In the genomic region with DNA sequence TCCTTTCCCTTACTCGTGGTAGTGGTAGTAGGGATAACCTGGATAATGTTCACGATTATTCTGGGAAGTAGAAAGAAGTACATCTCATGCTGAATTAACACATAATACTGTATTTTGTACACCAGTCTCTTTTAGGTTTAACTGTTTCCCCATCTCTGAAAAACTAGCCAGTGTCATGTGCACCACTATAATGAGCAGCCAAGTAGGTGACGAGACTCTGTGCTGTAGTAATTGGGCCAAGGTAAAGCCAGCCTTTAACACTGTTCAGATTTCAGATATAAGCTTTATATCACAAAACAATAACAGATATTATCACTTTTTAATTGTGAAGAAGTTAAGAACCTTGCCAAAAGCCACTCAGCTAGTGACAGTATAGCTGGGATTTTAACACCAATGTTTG, we compare ENCODE assay signal across 33 cellular contexts.
"Had no signal": no experiment of that assay in that cellular context is flagged by ENCODE, and none has a peak within 500 bp of the region (broad histone marks: within the 10 kb centered on the region; RNA-seq: fewer than 3 reads in every experiment).

No MANE protein-coding gene starts in this region.

- H3K27ac ChIP-seq: adrenal gland, ascending aorta, body of pancreas, brain microvascular endothelial cell, breast epithelium, cardiac muscle cell had no signal

- H3K27me3 ChIP-seq: adrenal gland, ascending aorta, body of pancreas, brain microvascular endothelial cell, breast epithelium, cardiac muscle cell had no signal

- H3K4me3 ChIP-seq: adrenal gland, ascending aorta, body of pancreas, breast epithelium, cardiac muscle cell had no signal

- DNase-seq: activated effector memory CD4-positive, alpha-beta T cell treated with anti-CD3 and anti-CD28 coated beads, Interleukin-2, amount 50 U/mL, for 16 hours; activated effector memory CD4-positive, alpha-beta T cell treated with Interleukin-2 at 50 U/mL for 16 hours; activated gamma-delta T cell; activated gamma-delta T cell treated with Interleukin-2 at 50 U/mL for 16 hours; activated naive CD4-positive, alpha-beta T cell; activated naive CD4-positive, alpha-beta T cell treated with anti-CD3 and anti-CD28 coated beads for 36 hours; activated naive CD4-positive, alpha-beta T cell treated with anti-CD3 and anti-CD28 coated beads, Interleukin-2, amount 10 ng/mL, durations not matched to agents 7 days and 5 days; activated naive CD4-positive, alpha-beta T cell treated with anti-CD3 and anti-CD28 coated beads, Interleukin-2, amount 50 U/mL, for 16 hours; activated naive CD4-positive, alpha-beta T cell treated with Interleukin-2 at 50 U/mL for 16 hours; activated naive CD8-positive, alpha-beta T cell treated with anti-CD3 and anti-CD28 coated beads for 36 hours; activated naive CD8-positive, alpha-beta T cell treated with anti-CD3 and anti-CD28 coated beads, Interleukin-2, amount 10 ng/mL, durations not matched to agents 7 days and 5 days; activated naive CD8-positive, alpha-beta T cell treated with anti-CD3 and anti-CD28 coated beads, Interleukin-2, amount 50 U/mL, for 24 hours; activated T-cell treated with anti-CD3 and anti-CD28 coated beads for 4 hours; activated T-cell treated with anti-CD3 and anti-CD28 coated beads, Interleukin-2, amount 50 U/mL, for 1 hour; activated T-cell treated with anti-CD3 and anti-CD28 coated beads, Interleukin-2, amount 50 U/mL, for 24 hours; activated T-cell treated with anti-CD3 and anti-CD28 coated beads, Interleukin-2, amount 50 U/mL, for 4 hours; activated T-cell treated with anti-CD3 and anti-CD28 coated beads, Interleukin-2, amount 50 U/mL, for 48 hours; activated T-cell treated with anti-CD3 and anti-CD28 coated beads, Interleukin-2, amount 50 U/mL, for 72 hours; adrenal gland; amniotic stem cell; amygdala; anterior cingulate cortex; aorta; body of pancreas; brain microvascular endothelial cell; caudate nucleus; central memory CD4-positive, alpha-beta T cell; cerebellar nuclear complex had no signal

- ATAC-seq: activated naive CD4-positive, alpha-beta T cell treated with anti-CD3 and anti-CD28 coated beads, Interleukin-2, amount 50 U/mL, for 72 hours; activated T-cell treated with anti-CD3 and anti-CD28 coated beads, Interleukin-2, amount 50 U/mL, for 4 hours; activated T-cell treated with anti-CD3 and anti-CD28 coated beads, Interleukin-2, amount 50 U/mL, for 72 hours; activated T-helper 17 cell treated with anti-CD3 and anti-CD28 coated beads, Interleukin-2, amount 50 U/mL, for 72 hours; body of pancreas had no signal

- H3K4me1 ChIP-seq: breast epithelium had no signal

- H3K36me3 ChIP-seq: adrenal gland, ascending aorta, brain microvascular endothelial cell, breast epithelium, cardiac muscle cell had no signal

- H3K9me3 ChIP-seq: adrenal gland, ascending aorta, body of pancreas, breast epithelium had no signal
